1 cellular context compared by ENCODE assay signal in genomic region chrX:44675364-44676024, GRCh38.
TF ChIP-seq lines count a peak whose summit lies in the region.

No MANE protein-coding gene starts in this region.

TF ChIP-seq in SK-N-SH, 30 proteins besides CTCF, POLR2A, EP300 and RAD21 (continued from another document):
- TF ChIP-seq PBX3 (IDR thresholded peaks at IDR 0.05) (no peak), RCOR1 (IDR thresholded peaks at IDR 0.05; ENCODE audit: low read length) (no peak), MXI1 (IDR thresholded peaks at IDR 0.05; ENCODE audit: low read depth, low read length) (peak; percentile 58; the same call in 1 of the 2 replicates), TAF1 (IDR thresholded peaks at IDR 0.05; ENCODE audit: borderline replicate concordance, low read depth, low read length) (no peak), RXRA (IDR thresholded peaks at IDR 0.05; ENCODE audit: borderline replicate concordance, low read depth) (no peak), GABPA (IDR thresholded peaks at IDR 0.05; ENCODE audit: low read depth) (no peak)
